ENCODE assay signal across 1 cellular context in genomic region chr2:62406573-62407043, GRCh38.
TF ChIP-seq lines count a peak whose summit lies in the region.

No MANE protein-coding gene starts in this region.

TF ChIP-seq in H1, 55 proteins besides CTCF, POLR2A, EP300 and RAD21 (continued from another document):
- TF ChIP-seq, protein P1, sequence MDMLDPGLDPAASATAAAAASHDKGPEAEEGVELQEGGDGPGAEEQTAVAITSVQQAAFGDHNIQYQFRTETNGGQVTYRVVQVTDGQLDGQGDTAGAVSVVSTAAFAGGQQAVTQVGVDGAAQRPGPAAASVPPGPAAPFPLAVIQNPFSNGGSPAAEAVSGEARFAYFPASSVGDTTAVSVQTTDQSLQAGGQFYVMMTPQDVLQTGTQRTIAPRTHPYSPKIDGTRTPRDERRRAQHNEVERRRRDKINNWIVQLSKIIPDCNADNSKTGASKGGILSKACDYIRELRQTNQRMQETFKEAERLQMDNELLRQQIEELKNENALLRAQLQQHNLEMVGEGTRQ (IDR thresholded peaks at IDR 0.05; ENCODE audit: low read length): no peak
- TF ChIP-seq, protein P2, sequence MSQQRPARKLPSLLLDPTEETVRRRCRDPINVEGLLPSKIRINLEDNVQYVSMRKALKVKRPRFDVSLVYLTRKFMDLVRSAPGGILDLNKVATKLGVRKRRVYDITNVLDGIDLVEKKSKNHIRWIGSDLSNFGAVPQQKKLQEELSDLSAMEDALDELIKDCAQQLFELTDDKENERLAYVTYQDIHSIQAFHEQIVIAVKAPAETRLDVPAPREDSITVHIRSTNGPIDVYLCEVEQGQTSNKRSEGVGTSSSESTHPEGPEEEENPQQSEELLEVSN (IDR thresholded peaks at IDR 0.05): no peak
- TF ChIP-seq SIX5 (IDR thresholded peaks at IDR 0.05; ENCODE audit: low read depth, low read length) (no peak), RFX5 (IDR thresholded peaks at IDR 0.05; ENCODE audit: borderline replicate concordance, low read depth, low read length) (no peak), TAF1 (IDR thresholded peaks at IDR 0.05; ENCODE audit: low read depth, low read length) (no peak)
